Comparison of ENCODE assay signal across 8 cellular contexts in genomic region chr1:211579434-211580302, GRCh38. TPM values are rescaled to one million over a fixed set of nuclear protein-coding genes. Genes with fewer than 3 reads are reported as not detected.
DNase-seq lines count a peak whose midpoint lies in the region; ATAC-seq and TF ChIP-seq lines count a peak whose summit lies in the region.

No MANE protein-coding gene starts in this region.

- TF ChIP-seq POLR2A in tibial nerve (IDR thresholded peaks at IDR 0.05) = no peak

- peaks cover 15% of the 10 kb centered on the region for H3K36me3 Mint-ChIP-seq in central memory CD8-positive, alpha-beta T cell (ENCODE audit: insufficient read depth)

- H3K9me3 ChIP-seq in lower lobe of right lung (no peaks in the 10 kb centered on the region), tibial nerve (no peaks in the 10 kb centered on the region)

- peaks cover 32% of the 10 kb centered on the region for H3K4me1 Mint-ChIP-seq in central memory CD8-positive, alpha-beta T cell

- H3K27me3 ChIP-seq in HL-60 (ENCODE audit: insufficient read depth, poor library complexity, severe bottlenecking) = no peaks in the 10 kb centered on the region
- H3K27me3 ChIP-seq in lower lobe of right lung (ENCODE audit: low read depth) = no peaks in the 10 kb centered on the region
- no peaks in the 10 kb centered on the region for H3K27me3 ChIP-seq in tibial nerve

- DNase-seq in NCI-H187 (lab: John Stamatoyannopoulos, UW) = peak; percentile 38 to 41
- DNase-seq in NCI-H187 treated with DMSO at 0.1 percent for 48 hours (lab: John Stamatoyannopoulos, UW) = no peak
- DNase-seq in HL-60 (ENCODE audit: low read depth in 1 of 2, low spot score in 1 of 2) = peak in 1 of 2 experiments; percentile 55
- no peak for DNase-seq in central memory CD8-positive, alpha-beta T cell (ENCODE audit: low spot score in 2 of 2)
- DNase-seq in lower lobe of right lung = peak; percentile 90
- peak in 1 of 2 donors; percentile 61 for DNase-seq in tibial nerve (ENCODE audit: low spot score in 2 of 2)

- H3K4me3 Mint-ChIP-seq in central memory CD8-positive, alpha-beta T cell = peak overlapping the region; percentile 87

- H3K27ac ChIP-seq in HL-60 (replicated peaks) (peak overlapping the region; percentile 59), lower lobe of right lung (peak overlapping the region; percentile 94), tibial nerve (peak overlapping the region; percentile 83 to 96 (median 92))

- peak; percentile 37 for ATAC-seq in GM21447 (IDR thresholded peaks at IDR 0.05; ENCODE audit: unreplicated experiment)
- peak; percentile 36 for ATAC-seq in central memory CD8-positive, alpha-beta T cell (replicated peaks; ENCODE audit: extremely low read depth, poor library complexity, severe bottlenecking)
- ATAC-seq in lower lobe of right lung = peak; percentile 65 to 69

- H3K36me3 ChIP-seq in lower lobe of right lung = peaks cover 15% of the 10 kb centered on the region
- peaks cover 0 to 12% (median 0%) of the 10 kb centered on the region in 3 donors for H3K36me3 ChIP-seq in tibial nerve

- WGBS in tibial nerve, 2 donors = 15 to 40% methylated on average over 6 to 15 of the region's 47 CpGs

- TF ChIP-seq EP300 in tibial nerve (IDR thresholded peaks at IDR 0.05) = no peak

- H3K4me1 ChIP-seq in lower lobe of right lung (peaks cover 48% of the 10 kb centered on the region), tibial nerve (peaks cover 0 to 43% (median 18%) of the 10 kb centered on the region in 4 donors)

- no peak for TF ChIP-seq CTCF in HL-60 (IDR thresholded peaks at IDR 0.05; ENCODE audit: insufficient read depth, low read length)
- no peak for TF ChIP-seq CTCF in lower lobe of right lung (IDR thresholded peaks at IDR 0.05)
- no peak for TF ChIP-seq CTCF in tibial nerve (IDR thresholded peaks at IDR 0.05)

- H3K27ac Mint-ChIP-seq in central memory CD8-positive, alpha-beta T cell (ENCODE audit: low read depth) = peak overlapping the region; percentile 82

- intact Hi-C loops in lower lobe of right lung (cut with DNase I) = no loop called here

- no peaks in the 10 kb centered on the region for H3K9me3 Mint-ChIP-seq in central memory CD8-positive, alpha-beta T cell

- H3K4me3 ChIP-seq in HL-60 (replicated peaks; ENCODE audit: insufficient read depth, low read length) (peak overlapping the region; percentile 96), lower lobe of right lung (peak overlapping the region; percentile 94), tibial nerve (peak overlapping the region; percentile 57 to 94 (median 76))

- no peaks in the 10 kb centered on the region for H3K27me3 Mint-ChIP-seq in central memory CD8-positive, alpha-beta T cell

TF ChIP-seq in PFSK-1, 5 proteins besides CTCF, POLR2A, EP300 and RAD21:
- TF ChIP-seq TAF1 (IDR thresholded peaks at IDR 0.05; ENCODE audit: borderline replicate concordance, insufficient read depth, low read length) = no peak
- TF ChIP-seq POLR2AphosphoS5 (IDR thresholded peaks at IDR 0.05; ENCODE audit: low read depth, low read length) = no peak
- TF ChIP-seq SIN3A (IDR thresholded peaks at IDR 0.05; ENCODE audit: borderline replicate concordance, insufficient read depth, low read length) = peak; percentile 85; the same call in 1 of the 2 replicates
- 0 out of 4 replicates have a peak, but pooled peaks of 1 of the 2 experiments have one; percentile 8 for TF ChIP-seq REST (IDR thresholded peaks at IDR 0.05; ENCODE audit: insufficient read depth in 1 of 2, low read depth in 2 of 2, low read length in 2 of 2)
- no peak for TF ChIP-seq FOXP2 (optimal IDR thresholded peaks at IDR 0.05; ENCODE audit: borderline replicate concordance, extremely low read depth, extremely low read length, insufficient read depth)

RNA-seq across cellular contexts. Expression of gene SLC30A1, which starts 0.7 kb away (rescaled TPM):
- 9.3 TPM for polyA plus RNA-seq in PFSK-1 (2012; ENCODE audit: insufficient read length, low read depth)
- 14.8 TPM for total RNA-seq in lower lobe of right lung
- 10 to 100 TPM; 11.7 to 17.9 (median 16.9) TPM for total RNA-seq in tibial nerve

Comparison
In these comparisons a context has a peak if more than half of its experiments do, and no peak if none do; other contexts are left out.
1. DNase-seq: peak in NCI-H187 (2 of 2) and lower lobe of right lung (single experiment); none in NCI-H187 treated with DMSO at 0.1 percent for 48 hours (single experiment) and central memory CD8-positive, alpha-beta T cell (0 of 2).
2. Peak in every context shown above with its lines, with median percentiles within 50 percentile points of each other: ATAC-seq, H3K27ac ChIP-seq and H3K4me3 ChIP-seq.